Comparison of ENCODE assay signal across 1 cellular context in the genomic region with DNA sequence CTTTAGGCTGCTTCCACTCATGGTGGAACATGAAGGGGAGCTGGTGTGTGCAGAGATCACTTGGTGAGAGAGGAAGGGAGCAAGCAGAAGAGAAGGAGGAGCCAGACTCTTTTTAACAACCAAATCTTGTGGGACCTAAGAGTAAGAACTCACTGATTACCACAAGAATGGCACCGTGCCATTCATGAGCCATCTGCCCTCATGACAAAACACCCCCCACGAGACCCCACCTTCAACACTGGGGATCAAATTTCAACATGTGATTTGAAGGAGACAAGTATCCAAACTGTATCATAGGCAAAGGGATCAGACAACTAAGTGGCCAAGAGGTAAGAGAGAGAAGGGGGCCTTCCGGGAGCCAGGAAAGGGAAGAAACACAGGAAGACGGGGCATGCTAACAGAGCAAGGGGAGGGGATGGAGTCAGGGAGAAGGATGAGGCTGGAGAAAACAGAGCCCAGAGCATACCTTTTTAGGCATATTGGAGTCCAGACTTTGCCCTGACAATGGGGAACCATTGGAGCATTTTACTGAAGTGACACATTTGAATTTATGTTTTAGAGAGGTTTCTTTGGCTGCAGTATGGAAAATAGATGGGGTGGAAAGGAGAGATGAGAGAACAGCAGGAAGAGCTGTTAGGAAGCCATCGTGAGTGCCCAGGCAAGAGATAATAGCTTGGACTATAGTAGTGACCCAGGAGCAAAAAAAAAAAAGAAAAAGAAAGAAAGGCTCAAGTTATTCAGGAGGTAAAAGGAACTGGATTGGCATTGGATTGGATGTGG.
TF ChIP-seq lines count a peak whose summit lies in the region.

No MANE protein-coding gene starts in this region.

TF ChIP-seq in GM23338, 12 proteins besides CTCF, POLR2A, EP300 and RAD21 (continued from another document):
- TF ChIP-seq, protein P1, sequence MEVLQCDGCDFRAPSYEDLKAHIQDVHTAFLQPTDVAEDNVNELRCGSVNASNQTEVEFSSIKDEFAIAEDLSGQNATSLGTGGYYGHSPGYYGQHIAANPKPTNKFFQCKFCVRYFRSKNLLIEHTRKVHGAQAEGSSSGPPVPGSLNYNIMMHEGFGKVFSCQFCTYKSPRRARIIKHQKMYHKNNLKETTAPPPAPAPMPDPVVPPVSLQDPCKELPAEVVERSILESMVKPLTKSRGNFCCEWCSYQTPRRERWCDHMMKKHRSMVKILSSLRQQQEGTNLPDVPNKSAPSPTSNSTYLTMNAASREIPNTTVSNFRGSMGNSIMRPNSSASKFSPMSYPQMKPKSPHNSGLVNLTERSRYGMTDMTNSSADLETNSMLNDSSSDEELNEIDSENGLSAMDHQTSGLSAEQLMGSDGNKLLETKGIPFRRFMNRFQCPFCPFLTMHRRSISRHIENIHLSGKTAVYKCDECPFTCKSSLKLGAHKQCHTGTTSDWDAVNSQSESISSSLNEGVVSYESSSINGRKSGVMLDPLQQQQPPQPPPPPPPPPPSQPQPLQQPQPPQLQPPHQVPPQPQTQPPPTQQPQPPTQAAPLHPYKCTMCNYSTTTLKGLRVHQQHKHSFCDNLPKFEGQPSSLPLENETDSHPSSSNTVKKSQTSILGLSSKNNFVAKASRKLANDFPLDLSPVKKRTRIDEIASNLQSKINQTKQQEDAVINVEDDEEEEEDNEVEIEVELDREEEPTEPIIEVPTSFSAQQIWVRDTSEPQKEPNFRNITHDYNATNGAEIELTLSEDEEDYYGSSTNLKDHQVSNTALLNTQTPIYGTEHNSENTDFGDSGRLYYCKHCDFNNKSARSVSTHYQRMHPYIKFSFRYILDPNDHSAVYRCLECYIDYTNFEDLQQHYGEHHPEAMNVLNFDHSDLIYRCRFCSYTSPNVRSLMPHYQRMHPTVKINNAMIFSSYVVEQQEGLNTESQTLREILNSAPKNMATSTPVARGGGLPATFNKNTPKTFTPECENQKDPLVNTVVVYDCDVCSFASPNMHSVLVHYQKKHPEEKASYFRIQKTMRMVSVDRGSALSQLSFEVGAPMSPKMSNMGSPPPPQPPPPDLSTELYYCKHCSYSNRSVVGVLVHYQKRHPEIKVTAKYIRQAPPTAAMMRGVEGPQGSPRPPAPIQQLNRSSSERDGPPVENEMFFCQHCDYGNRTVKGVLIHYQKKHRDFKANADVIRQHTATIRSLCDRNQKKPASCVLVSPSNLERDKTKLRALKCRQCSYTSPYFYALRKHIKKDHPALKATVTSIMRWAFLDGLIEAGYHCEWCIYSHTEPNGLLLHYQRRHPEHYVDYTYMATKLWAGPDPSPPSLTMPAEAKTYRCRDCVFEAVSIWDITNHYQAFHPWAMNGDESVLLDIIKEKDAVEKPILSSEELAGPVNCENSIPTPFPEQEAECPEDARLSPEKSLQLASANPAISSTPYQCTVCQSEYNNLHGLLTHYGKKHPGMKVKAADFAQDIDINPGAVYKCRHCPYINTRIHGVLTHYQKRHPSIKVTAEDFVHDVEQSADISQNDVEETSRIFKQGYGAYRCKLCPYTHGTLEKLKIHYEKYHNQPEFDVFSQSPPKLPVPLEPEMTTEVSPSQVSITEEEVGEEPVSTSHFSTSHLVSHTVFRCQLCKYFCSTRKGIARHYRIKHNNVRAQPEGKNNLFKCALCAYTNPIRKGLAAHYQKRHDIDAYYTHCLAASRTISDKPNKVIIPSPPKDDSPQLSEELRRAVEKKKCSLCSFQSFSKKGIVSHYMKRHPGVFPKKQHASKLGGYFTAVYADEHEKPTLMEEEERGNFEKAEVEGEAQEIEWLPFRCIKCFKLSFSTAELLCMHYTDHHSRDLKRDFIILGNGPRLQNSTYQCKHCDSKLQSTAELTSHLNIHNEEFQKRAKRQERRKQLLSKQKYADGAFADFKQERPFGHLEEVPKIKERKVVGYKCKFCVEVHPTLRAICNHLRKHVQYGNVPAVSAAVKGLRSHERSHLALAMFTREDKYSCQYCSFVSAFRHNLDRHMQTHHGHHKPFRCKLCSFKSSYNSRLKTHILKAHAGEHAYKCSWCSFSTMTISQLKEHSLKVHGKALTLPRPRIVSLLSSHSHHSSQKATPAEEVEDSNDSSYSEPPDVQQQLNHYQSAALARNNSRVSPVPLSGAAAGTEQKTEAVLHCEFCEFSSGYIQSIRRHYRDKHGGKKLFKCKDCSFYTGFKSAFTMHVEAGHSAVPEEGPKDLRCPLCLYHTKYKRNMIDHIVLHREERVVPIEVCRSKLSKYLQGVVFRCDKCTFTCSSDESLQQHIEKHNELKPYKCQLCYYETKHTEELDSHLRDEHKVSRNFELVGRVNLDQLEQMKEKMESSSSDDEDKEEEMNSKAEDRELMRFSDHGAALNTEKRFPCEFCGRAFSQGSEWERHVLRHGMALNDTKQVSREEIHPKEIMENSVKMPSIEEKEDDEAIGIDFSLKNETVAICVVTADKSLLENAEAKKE (CRISPR knock-in tag; IDR thresholded peaks at IDR 0.05) = no peak
- no peak for TF ChIP-seq ETS1 (IDR thresholded peaks at IDR 0.05)
- TF ChIP-seq EZH2phosphoT487 (IDR thresholded peaks at IDR 0.05; ENCODE audit: unreplicated experiment) = no peak
- TF ChIP-seq ZNF331 (CRISPR knock-in tag; IDR thresholded peaks at IDR 0.05; ENCODE audit: low read depth) = no peak
- TF ChIP-seq STAT1 (IDR thresholded peaks at IDR 0.05; ENCODE audit: unreplicated experiment) = no peak
- no peak for TF ChIP-seq CREB1 (CRISPR knock-in tag; IDR thresholded peaks at IDR 0.05; ENCODE audit: low read depth)
- TF ChIP-seq POLR2AphosphoS5 (IDR thresholded peaks at IDR 0.05; ENCODE audit: low read depth) = no peak
- TF ChIP-seq, protein P2, sequence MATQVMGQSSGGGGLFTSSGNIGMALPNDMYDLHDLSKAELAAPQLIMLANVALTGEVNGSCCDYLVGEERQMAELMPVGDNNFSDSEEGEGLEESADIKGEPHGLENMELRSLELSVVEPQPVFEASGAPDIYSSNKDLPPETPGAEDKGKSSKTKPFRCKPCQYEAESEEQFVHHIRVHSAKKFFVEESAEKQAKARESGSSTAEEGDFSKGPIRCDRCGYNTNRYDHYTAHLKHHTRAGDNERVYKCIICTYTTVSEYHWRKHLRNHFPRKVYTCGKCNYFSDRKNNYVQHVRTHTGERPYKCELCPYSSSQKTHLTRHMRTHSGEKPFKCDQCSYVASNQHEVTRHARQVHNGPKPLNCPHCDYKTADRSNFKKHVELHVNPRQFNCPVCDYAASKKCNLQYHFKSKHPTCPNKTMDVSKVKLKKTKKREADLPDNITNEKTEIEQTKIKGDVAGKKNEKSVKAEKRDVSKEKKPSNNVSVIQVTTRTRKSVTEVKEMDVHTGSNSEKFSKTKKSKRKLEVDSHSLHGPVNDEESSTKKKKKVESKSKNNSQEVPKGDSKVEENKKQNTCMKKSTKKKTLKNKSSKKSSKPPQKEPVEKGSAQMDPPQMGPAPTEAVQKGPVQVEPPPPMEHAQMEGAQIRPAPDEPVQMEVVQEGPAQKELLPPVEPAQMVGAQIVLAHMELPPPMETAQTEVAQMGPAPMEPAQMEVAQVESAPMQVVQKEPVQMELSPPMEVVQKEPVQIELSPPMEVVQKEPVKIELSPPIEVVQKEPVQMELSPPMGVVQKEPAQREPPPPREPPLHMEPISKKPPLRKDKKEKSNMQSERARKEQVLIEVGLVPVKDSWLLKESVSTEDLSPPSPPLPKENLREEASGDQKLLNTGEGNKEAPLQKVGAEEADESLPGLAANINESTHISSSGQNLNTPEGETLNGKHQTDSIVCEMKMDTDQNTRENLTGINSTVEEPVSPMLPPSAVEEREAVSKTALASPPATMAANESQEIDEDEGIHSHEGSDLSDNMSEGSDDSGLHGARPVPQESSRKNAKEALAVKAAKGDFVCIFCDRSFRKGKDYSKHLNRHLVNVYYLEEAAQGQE (IDR thresholded peaks at IDR 0.05; ENCODE audit: unreplicated experiment) = no peak
- no peak for TF ChIP-seq NANOG (IDR thresholded peaks at IDR 0.05; ENCODE audit: borderline replicate concordance)
